ENCODE assay signal across 8 cellular contexts in the genomic region with DNA sequence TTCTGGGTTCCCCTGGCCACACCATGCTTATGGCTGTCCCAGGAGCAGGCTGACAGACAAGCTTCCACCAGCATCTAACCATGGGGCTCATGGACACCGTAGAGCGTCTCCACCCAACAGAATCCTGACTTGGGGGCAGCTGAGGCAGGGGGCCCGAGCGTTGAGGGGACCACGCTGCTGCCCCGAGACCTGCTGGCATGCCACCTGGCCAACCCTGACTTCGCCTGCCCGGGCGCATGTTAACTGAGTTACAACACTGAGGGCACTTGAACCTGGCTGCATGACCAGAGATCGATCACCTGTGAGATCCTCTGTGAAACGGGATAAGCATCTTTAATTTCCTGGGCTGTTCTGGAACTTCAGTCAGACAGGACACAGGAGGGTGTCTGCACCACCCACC. TPM values are rescaled to one million over a fixed set of nuclear protein-coding genes. Genes with fewer than 3 reads are reported as not detected.
DNase-seq lines count a peak whose midpoint lies in the region; ATAC-seq and TF ChIP-seq lines count a peak whose summit lies in the region.

No MANE protein-coding gene starts in this region.

- H3K27me3 Mint-ChIP-seq in CD8-positive, alpha-beta T cell (ENCODE audit: low read depth), result no peaks in the 10 kb centered on the region

- H3K36me3 Mint-ChIP-seq in CD8-positive, alpha-beta T cell, result peaks cover 22% of the 10 kb centered on the region

- peak overlapping the region; percentile 95 for H3K4me2 ChIP-seq in fibroblast of lung (ENCODE audit: extremely low read depth, insufficient read depth, low read length)

- POLR2A ChIA-PET in CD8-positive, alpha-beta T cell (lab: Charles Lee), result interaction anchor here (1.8 kb wide), 1 partner anchor 14 kb away, joined by 8 read pairs; a partner anchor contains a TSS

- intact Hi-C loops in CD8-positive, alpha-beta T cell (cut with DNase I, micrococcal nuclease), result loop anchor here (1.0 to 2.0 kb wide), 4 partner anchors 14 to 226 kb away; a partner anchor contains a TSS
- intact Hi-C loops in prostate gland (cut with DNase I) (loop anchor here (1.0 kb wide), 1 partner anchor 226 kb away; no protein-coding TSS in a partner anchor), posterior vena cava (cut with DNase I) (loop anchor here in 1 of 2 donors (5.0 kb wide), 1 partner anchor 227 kb away; no protein-coding TSS in a partner anchor)

- no peaks in the 10 kb centered on the region for H4K20me1 ChIP-seq in fibroblast of lung (ENCODE audit: control insufficient read depth, extremely low read depth, insufficient read depth, low read length)

- CTCF ChIA-PET in CD8-positive, alpha-beta T cell (lab: Charles Lee), result interaction anchor here (0.9 to 13.0 kb wide), 14 partner anchors 11 to 252 kb away, joined by 3 to 197 read pairs (median 4); a partner anchor contains a TSS

- H3K36me3 ChIP-seq in CD8-positive, alpha-beta T cell (ENCODE audit: insufficient read depth, low read length), result no peaks in the 10 kb centered on the region
- peaks cover 68% of the 10 kb centered on the region for H3K36me3 ChIP-seq in SJSA1
- H3K36me3 ChIP-seq in fibroblast of lung (ENCODE audit: control insufficient read depth, insufficient read depth, low read length), result peaks cover 9% of the 10 kb centered on the region
- H3K36me3 ChIP-seq in prostate gland, result no peaks in the 10 kb centered on the region

- TF ChIP-seq POLR2A in prostate gland (IDR thresholded peaks at IDR 0.05), result no peak

- peaks cover 23% of the 10 kb centered on the region for H3K4me1 ChIP-seq in CD8-positive, alpha-beta T cell (ENCODE audit: insufficient read depth, low read length)
- H3K4me1 ChIP-seq in SJSA1 (replicated peaks) (peaks cover 44% of the 10 kb centered on the region), fibroblast of lung (ENCODE audit: control insufficient read depth, extremely low read depth, insufficient read depth, low read length) (peaks cover 39% of the 10 kb centered on the region), prostate gland (replicated peaks) (peaks cover 16% of the 10 kb centered on the region)

- no peak for DNase-seq in CD8-positive, alpha-beta T cell
- DNase-seq in SJSA1 (ENCODE audit: low read depth in 1 of 2, low spot score in 2 of 2) (no peak), fibroblast of lung (ENCODE audit: low read depth in 2 of 2) (no peak), prostate gland (ENCODE audit: low spot score) (no peak), posterior vena cava (ENCODE audit: low spot score) (no peak), NCI-H1092 treated with DMSO at 0.1 percent for 48 hours (lab: John Stamatoyannopoulos, UW) (no peak)

- TF ChIP-seq CTCF in CD8-positive, alpha-beta T cell (IDR thresholded peaks at IDR 0.05), result no peak
- TF ChIP-seq CTCF in fibroblast of lung (conservative IDR thresholded peaks at IDR 0.05 in 1 of 2, IDR thresholded peaks at IDR 0.05 in 1 of 2; ENCODE audit: low read depth in 1 of 2, low read length in 2 of 2) (no peak), prostate gland (IDR thresholded peaks at IDR 0.05) (no peak)

- no peaks in the 10 kb centered on the region for H3K27me3 ChIP-seq in CD8-positive, alpha-beta T cell (ENCODE audit: insufficient read depth, low read length)
- H3K27me3 ChIP-seq in SJSA1 (replicated peaks) (no peaks in the 10 kb centered on the region), fibroblast of lung (ENCODE audit: control insufficient read depth, insufficient read depth, low read length) (no peaks in the 10 kb centered on the region), prostate gland (replicated peaks; ENCODE audit: insufficient read depth) (no peaks in the 10 kb centered on the region)

- no peak overlapping the region for H3K27ac ChIP-seq in CD8-positive, alpha-beta T cell (ENCODE audit: low read depth, low read length)
- H3K27ac ChIP-seq in SJSA1 (peak overlapping the region; percentile 93; the same call in 1 of the 2 replicates), fibroblast of lung (ENCODE audit: insufficient read depth, low read length) (peak overlapping the region; percentile 99), prostate gland (peak overlapping the region; percentile 90)

- WGBS in prostate gland, result 73% methylated on average over 11 of the region's 11 CpGs

- H3K9me3 ChIP-seq in CD8-positive, alpha-beta T cell (ENCODE audit: low read length), result no peaks in the 10 kb centered on the region
- H3K9me3 ChIP-seq in SJSA1 (replicated peaks) (no peaks in the 10 kb centered on the region), fibroblast of lung (ENCODE audit: control insufficient read depth, insufficient read depth, low read depth, low read length) (no peaks in the 10 kb centered on the region), prostate gland (no peaks in the 10 kb centered on the region)

- H3K79me2 ChIP-seq in fibroblast of lung (ENCODE audit: control insufficient read depth, insufficient read depth, low read length), result peaks cover 10% of the 10 kb centered on the region

- peak overlapping the region; percentile 83 for H3K4me3 Mint-ChIP-seq in CD8-positive, alpha-beta T cell

- no peak overlapping the region for H3K4me3 ChIP-seq in CD8-positive, alpha-beta T cell (ENCODE audit: low read depth, low read length)
- H3K4me3 ChIP-seq in SJSA1 (no peak overlapping the region), fibroblast of lung (replicated peaks in 1 of 4; ENCODE audit: control extremely low read depth in 1 of 4, insufficient read depth in 1 of 4, low read depth in 3 of 4, low read length in 4 of 4) (peak overlapping the region in 2 of 4 experiments; percentile 65 to 68), prostate gland (no peak overlapping the region)

- no peak overlapping the region for H2AFZ ChIP-seq in fibroblast of lung (ENCODE audit: low read length)

- H3K9me3 Mint-ChIP-seq in CD8-positive, alpha-beta T cell, result no peaks in the 10 kb centered on the region

- no peak for ATAC-seq in CD8-positive, alpha-beta T cell
- no peak for ATAC-seq in GM21825 (IDR thresholded peaks at IDR 0.05; ENCODE audit: unreplicated experiment)
- ATAC-seq in HG02678 (IDR thresholded peaks at IDR 0.05; ENCODE audit: unreplicated experiment), result no peak

- peaks cover 36% of the 10 kb centered on the region for H3K4me1 Mint-ChIP-seq in CD8-positive, alpha-beta T cell (ENCODE audit: low read depth)

- no peak overlapping the region for H3K9ac ChIP-seq in fibroblast of lung (ENCODE audit: insufficient read depth, low read length)

- H3K27ac Mint-ChIP-seq in CD8-positive, alpha-beta T cell, result peak overlapping the region; percentile 24

RNA-seq across cellular contexts. Expression of a gene that starts 13.7 kb away (rescaled TPM):
- total RNA-seq in CD8-positive, alpha-beta T cell, result 10 to 100 TPM; 12.7 to 13.5 TPM
- 41.9 and 54.8 TPM in 2 replicates for total RNA-seq in SJSA1 (2014; rRNA removed; shearing (Covaris generic))
- 24.7 and 37.0 TPM in 2 replicates for total RNA-seq in fibroblast of lung
- 12.5 and 19.0 TPM in 2 replicates for polyA plus RNA-seq in fibroblast of lung
- polyA plus RNA-seq in fibroblast of lung (2012), result 17.7 and 30.6 TPM in 2 replicates
- polyA minus RNA-seq in fibroblast of lung (ENCODE audit: low replicate concordance), result 23.5 and 40.0 TPM in 2 replicates
- 10 to 100 TPM; 16.8 to 31.6 TPM for total RNA-seq in prostate gland
- 10 to 100 TPM; 39.4 to 55.8 TPM for total RNA-seq in posterior vena cava

RNA-seq across cellular contexts. Expression of a gene that starts 43.7 kb away (rescaled TPM):
- total RNA-seq in CD8-positive, alpha-beta T cell, result 10 to 100 TPM; 71.4 to 74.3 TPM
- 12.9 and 34.3 TPM in 2 replicates for total RNA-seq in SJSA1 (2014; rRNA removed; shearing (Covaris generic))
- total RNA-seq in fibroblast of lung (16.5 and 18.2 TPM in 2 replicates), prostate gland (10 to 100 TPM; 25.2 to 60.6 TPM), posterior vena cava (10 to 100 TPM; 15.2 to 19.3 TPM)
- polyA plus RNA-seq in fibroblast of lung, result 7.4 and 9.6 TPM in 2 replicates
- 9.7 and 14.0 TPM in 2 replicates for polyA plus RNA-seq in fibroblast of lung (2012)
- 23.9 and 26.0 TPM in 2 replicates for polyA minus RNA-seq in fibroblast of lung (ENCODE audit: low replicate concordance)
